7 cellular contexts compared by ENCODE assay signal in the genomic region with DNA sequence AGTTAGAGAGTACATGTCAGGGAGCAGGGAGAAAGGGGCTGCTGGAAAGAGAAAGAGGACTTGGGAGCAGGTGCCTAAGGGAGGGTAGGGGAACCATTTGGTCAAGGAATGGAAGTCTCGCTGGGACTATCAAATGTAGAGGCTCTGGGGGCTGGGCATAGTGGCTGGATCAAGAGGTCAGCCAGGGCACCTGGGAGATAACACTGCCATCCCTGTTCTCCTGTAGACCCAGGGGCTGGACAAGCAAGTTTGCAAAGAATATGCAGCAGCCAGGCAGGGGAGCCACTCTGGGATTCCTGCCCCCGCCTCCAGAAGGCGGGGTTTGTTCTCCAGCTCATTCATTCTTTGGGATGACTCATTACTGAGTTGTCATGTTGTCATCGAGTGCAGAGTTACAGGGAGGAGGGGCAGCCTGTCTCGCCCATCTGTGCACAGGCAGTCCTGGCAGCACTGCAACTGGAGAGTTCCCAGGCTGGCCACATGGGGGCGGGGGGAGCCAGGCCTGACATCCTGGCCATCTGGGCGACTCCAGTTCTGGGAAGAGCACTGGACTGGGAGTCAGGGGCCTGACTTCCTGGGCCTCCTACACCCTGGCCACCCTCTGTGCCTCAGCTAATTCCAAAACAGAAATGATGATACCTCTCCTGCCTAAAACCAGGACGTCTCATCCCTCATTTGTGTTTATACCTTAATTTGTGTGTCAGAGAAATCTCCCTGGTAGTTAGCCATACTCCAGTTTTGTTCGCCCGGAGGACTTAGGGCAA. TPM values are rescaled to one million over a fixed set of nuclear protein-coding genes. Genes with fewer than 3 reads are reported as not detected.
A peak's percentile ranks its signal among the peaks of the same experiment; 100 is the strongest.
DNase-seq lines count a peak whose midpoint lies in the region; ATAC-seq and TF ChIP-seq lines count a peak whose summit lies in the region.

No MANE protein-coding gene starts in this region.

- no peaks in the 10 kb centered on the region for H3K9me3 ChIP-seq in left ventricle myocardium inferior (replicated peaks)

- peak; percentile 96 for ATAC-seq in GM18502 (IDR thresholded peaks at IDR 0.05; ENCODE audit: poor library complexity, unreplicated experiment)
- peak; percentile 94 for ATAC-seq in HG02973 (IDR thresholded peaks at IDR 0.05; ENCODE audit: unreplicated experiment)

- DNase-seq in NCI-H187 treated with DMSO at 0.1 percent for 48 hours (lab: John Stamatoyannopoulos, UW): peak; percentile 74
- peak; percentile 39 to 84 (median 56) for DNase-seq in T-helper 2 cell
- peak; percentile 94 for DNase-seq in amniotic stem cell (lab: John Stamatoyannopoulos, UW)
- DNase-seq in left ventricle myocardium inferior: peak; percentile 91
- DNase-seq in retinal pigment epithelial cell (ENCODE audit: low read depth): peak; percentile 86

- H3K4me3 ChIP-seq in left ventricle myocardium inferior (no peak overlapping the region), retinal pigment epithelial cell (ENCODE audit: low read length) (no peak overlapping the region)

- peaks cover 6% of the 10 kb centered on the region for H3K27me3 ChIP-seq in left ventricle myocardium inferior (ENCODE audit: low read depth)

- H3K36me3 ChIP-seq in left ventricle myocardium inferior: no peaks in the 10 kb centered on the region

- H3K4me1 ChIP-seq in left ventricle myocardium inferior: peaks cover 16% of the 10 kb centered on the region

- intact Hi-C loops in left ventricle myocardium inferior (cut with micrococcal nuclease): loop anchor here (10.0 kb wide), 2 partner anchors 213 to 703 kb away; no protein-coding TSS in a partner anchor

- peak; percentile 98 for TF ChIP-seq CTCF in left ventricle myocardium inferior (IDR thresholded peaks at IDR 0.05; ENCODE audit: borderline replicate concordance)
- peak; percentile 96 for TF ChIP-seq CTCF in retinal pigment epithelial cell (conservative IDR thresholded peaks at IDR 0.05; ENCODE audit: low read depth, low read length)

- no peak overlapping the region for H3K27ac ChIP-seq in left ventricle myocardium inferior (replicated peaks)

RNA-seq across cellular contexts. Expression of gene ZFAND3, which starts 28.2 kb away (rescaled TPM):
- total RNA-seq in left ventricle myocardium inferior: 81.8 TPM
